11 cellular contexts compared by ENCODE assay signal in genomic region chr17:64778102-64778366, GRCh38.
DNase-seq lines count a peak whose midpoint lies in the region; ATAC-seq and TF ChIP-seq lines count a peak whose summit lies in the region.
"Had no signal": no experiment of that assay in that cellular context is flagged by ENCODE, and none has a peak within 500 bp of the region (broad histone marks: within the 10 kb centered on the region; RNA-seq: fewer than 3 reads in every experiment).

No MANE protein-coding gene starts in this region.

- peaks cover 59% of the 10 kb centered on the region for H3K27me3 Mint-ChIP-seq in progenitor cell of endocrine pancreas

- peaks cover 8% of the 10 kb centered on the region for H3K4me1 Mint-ChIP-seq in progenitor cell of endocrine pancreas (ENCODE audit: low read depth)

- H3K27ac Mint-ChIP-seq in progenitor cell of endocrine pancreas, result no peak overlapping the region

- DNase-seq in Peyer's patch (no peak), foreskin fibroblast (no peak), progenitor cell of endocrine pancreas (ENCODE audit: low spot score, unreplicated experiment) (no peak), HPDE6-E6E7 (ENCODE audit: extremely low spot score) (no peak)
- DNase-seq in activated CD4-positive, CD25-positive, alpha-beta regulatory T cell (lab: John Stamatoyannopoulos, UW), result no peak
- DNase-seq: activated CD4-positive, alpha-beta T cell treated with anti-CD3 and anti-CD28 coated beads for 1 hour; dermis blood vessel endothelial cell; GDM1 had no signal

- TF ChIP-seq CTCF in DOHH2 (IDR thresholded peaks at IDR 0.05; ENCODE audit: low read depth, low read length, poor library complexity, severe bottlenecking) (no peak), Peyer's patch (IDR thresholded peaks at IDR 0.05) (no peak), foreskin fibroblast (IDR thresholded peaks at IDR 0.05; ENCODE audit: low read depth, low read length) (no peak), progenitor cell of endocrine pancreas (IDR thresholded peaks at IDR 0.05; ENCODE audit: unreplicated experiment) (no peak)

- ATAC-seq in GM19023 (IDR thresholded peaks at IDR 0.05; ENCODE audit: unreplicated experiment), result no peak
- no peak for ATAC-seq in GM21737 (IDR thresholded peaks at IDR 0.05; ENCODE audit: unreplicated experiment)

- peak overlapping the region; percentile 38 for H3K4me3 Mint-ChIP-seq in progenitor cell of endocrine pancreas (ENCODE audit: low read depth)

- no peaks in the 10 kb centered on the region for H3K9me3 Mint-ChIP-seq in progenitor cell of endocrine pancreas (ENCODE audit: low read depth)

- peaks cover 57% of the 10 kb centered on the region for H3K4me1 ChIP-seq in DOHH2 (ENCODE audit: control insufficient read depth, low read length)
- H3K4me1 ChIP-seq in Peyer's patch, result peaks cover 4 to 63% (median 37%) of the 10 kb centered on the region in 4 donors

- no peaks in the 10 kb centered on the region for H3K79me2 ChIP-seq in DOHH2 (ENCODE audit: control insufficient read depth, low read length)

- peak overlapping the region; percentile 73 for H3K4me2 ChIP-seq in DOHH2 (ENCODE audit: low read length)

- peaks cover 2% of the 10 kb centered on the region for H3K36me3 Mint-ChIP-seq in progenitor cell of endocrine pancreas (ENCODE audit: insufficient read depth)

- H3K4me3 ChIP-seq in DOHH2 (ENCODE audit: low read length) (peak overlapping the region; percentile 63), Peyer's patch (peak overlapping the region; percentile 22 to 53 (median 46)), foreskin fibroblast (ENCODE audit: low read depth in 1 of 2, low read length in 2 of 2) (peak overlapping the region; percentile 6 to 8)

- H3K9me3 ChIP-seq in DOHH2 (ENCODE audit: control insufficient read depth, insufficient read depth, low read length) (no peaks in the 10 kb centered on the region), Peyer's patch (no peaks in the 10 kb centered on the region)

- no peaks in the 10 kb centered on the region for H3K9me2 ChIP-seq in DOHH2 (replicated peaks; ENCODE audit: control insufficient read depth, low read length)

- peaks cover 11% of the 10 kb centered on the region for H3F3A ChIP-seq in DOHH2 (ENCODE audit: control insufficient read depth, insufficient read depth)

- H3K36me3 ChIP-seq in DOHH2 (ENCODE audit: control insufficient read depth, low read length), result no peaks in the 10 kb centered on the region
- H3K36me3 ChIP-seq in Peyer's patch, result no peaks in the 10 kb centered on the region

- H4K20me1 ChIP-seq in DOHH2 (ENCODE audit: control insufficient read depth, insufficient read depth, low read depth, low read length), result no peaks in the 10 kb centered on the region

- H3K27me3 ChIP-seq in DOHH2 (ENCODE audit: control insufficient read depth, low read length) (peaks cover 14% of the 10 kb centered on the region), Peyer's patch (peaks cover 0 to 18% of the 10 kb centered on the region in 2 donors)

- peak overlapping the region; percentile 77 for H3K27ac ChIP-seq in DOHH2 (ENCODE audit: low read depth, low read length)
- peak overlapping the region; percentile 24 to 64 (median 32) for H3K27ac ChIP-seq in Peyer's patch

- no peak for TF ChIP-seq POLR2A in Peyer's patch (IDR thresholded peaks at IDR 0.05)

Comparison
In these comparisons a context has a peak if more than half of its experiments do, and no peak if none do; other contexts are left out.
1. H3K4me3 ChIP-seq: peak in every context shown above with its lines; median percentile 63 in DOHH2; 46 in Peyer's patch; 7 in foreskin fibroblast.